9 cellular contexts compared by ENCODE assay signal in genomic region chr13:53782400-53783030, GRCh38.
DNase-seq lines count a peak whose midpoint lies in the region; ATAC-seq, FAIRE-seq and TF ChIP-seq lines count a peak whose summit lies in the region.
"Had no signal": no experiment of that assay in that cellular context is flagged by ENCODE, and none has a peak within 500 bp of the region (broad histone marks: within the 10 kb centered on the region; RNA-seq: fewer than 3 reads in every experiment).

No MANE protein-coding gene starts in this region.

- no peak overlapping the region for H3K4me3 ChIP-seq in AG04449 (ENCODE audit: low read depth, low read length)
- H3K4me3 ChIP-seq in gastroesophageal sphincter: peak overlapping the region; percentile 26 to 33
- no peak overlapping the region for H3K4me3 ChIP-seq in trophoblast cell (ENCODE audit: low read depth, low read length)

- no peak overlapping the region for H2AFZ ChIP-seq in trophoblast cell (ENCODE audit: insufficient read depth, low read length, poor library complexity)

- CTCF ChIA-PET in AG04449 (lab: Yijun Ruan, JAX): interaction anchor here (0.8 to 1.5 kb wide), 4 partner anchors 10 to 29 kb away, joined by 3 to 5 read pairs (median 4); no protein-coding TSS in a partner anchor

- TF ChIP-seq POLR2A in GM12892 (IDR thresholded peaks at IDR 0.05; ENCODE audit: low read depth, low read length): no peak
- TF ChIP-seq POLR2A in gastroesophageal sphincter (IDR thresholded peaks at IDR 0.05): no peak

- no peak overlapping the region for H3K9ac ChIP-seq in trophoblast cell (ENCODE audit: low read length)

- ATAC-seq in HG02973 (IDR thresholded peaks at IDR 0.05; ENCODE audit: unreplicated experiment) (peak; percentile 57), gastroesophageal sphincter (peak; percentile 46)

- H3K36me3 ChIP-seq in gastroesophageal sphincter (no peaks in the 10 kb centered on the region), trophoblast cell (ENCODE audit: control insufficient read depth in 1 of 2, insufficient read depth in 2 of 2, low read length in 2 of 2) (no peaks in the 10 kb centered on the region)
- H3K36me3 ChIP-seq: neutrophil had no signal

- H3K27ac ChIP-seq in gastroesophageal sphincter (no peak overlapping the region), trophoblast cell (ENCODE audit: low read depth, low read length) (no peak overlapping the region)
- H3K27ac ChIP-seq: neutrophil had no signal

- H4K12ac ChIP-seq in trophoblast cell (ENCODE audit: low read depth, low read length): no peak overlapping the region

- no peak for TF ChIP-seq EP300 in gastroesophageal sphincter (IDR thresholded peaks at IDR 0.05)

- POLR2A ChIA-PET in AG04449 (lab: Yijun Ruan, JAX): no interaction called here

- peaks cover 9% of the 10 kb centered on the region for H3K27me3 ChIP-seq in gastroesophageal sphincter
- H3K27me3 ChIP-seq in trophoblast cell (ENCODE audit: insufficient read depth, low read length): no peaks in the 10 kb centered on the region
- H3K27me3 ChIP-seq: neutrophil had no signal

- no peak overlapping the region for H3K14ac ChIP-seq in trophoblast cell (ENCODE audit: low read length)

- 1% methylated on average over 10 of the region's 10 CpGs for WGBS in gastroesophageal sphincter (ENCODE audit: low coverage in 1 of 2), 2 donors
- WGBS in trophoblast cell (ENCODE audit: extremely low coverage, insufficient coverage, insufficient read length): no CpG with 5 or more reads among the region's 10 CpGs

- no peak overlapping the region for H2AK5ac ChIP-seq in trophoblast cell (ENCODE audit: low read length)

- FAIRE-seq in GM12892 (lab: Jason Lieb, UNC): peak; percentile 57

- no peak overlapping the region for H3K4me2 ChIP-seq in trophoblast cell (ENCODE audit: low read length)

- no peak overlapping the region for H3K18ac ChIP-seq in trophoblast cell (ENCODE audit: low read length)

- no peak overlapping the region for H4K91ac ChIP-seq in trophoblast cell (ENCODE audit: low read depth, low read length)

- H2BK120ac ChIP-seq in trophoblast cell (ENCODE audit: insufficient read depth, low read length, poor library complexity): no peak overlapping the region

- no peak overlapping the region for H2BK12ac ChIP-seq in trophoblast cell (ENCODE audit: low read length)

- DNase-seq in AG04449 (ENCODE audit: low read depth, low spot score) (no peak), GM12892 (ENCODE audit: insufficient read length) (no peak), NCI-H2029 (lab: John Stamatoyannopoulos, UW) (peak; percentile 29), UCSD-AML1 (lab: John Stamatoyannopoulos, UW; ENCODE audit: unreplicated experiment) (peak; percentile 4), trophoblast cell (peak; percentile 2 to 79)
- DNase-seq in stimulated activated CD4-positive, alpha-beta T cell treated with anti-CD3 and anti-CD28 coated beads, Interleukin-4, amount 100 ng/mL, for 4 hours: no peak

- no peak overlapping the region for H3K23ac ChIP-seq in trophoblast cell (ENCODE audit: low read length)

- H2BK5ac ChIP-seq in trophoblast cell (ENCODE audit: low read depth, low read length, poor library complexity): no peak overlapping the region

- H3K79me2 ChIP-seq in trophoblast cell (ENCODE audit: control insufficient read depth, insufficient read depth, low read length, poor library complexity): no peaks in the 10 kb centered on the region

- H3K4ac ChIP-seq in trophoblast cell (ENCODE audit: low read depth, low read length): no peak overlapping the region

- H3K9me3 ChIP-seq in gastroesophageal sphincter (no peaks in the 10 kb centered on the region), trophoblast cell (ENCODE audit: insufficient read depth, low read depth, low read length) (no peaks in the 10 kb centered on the region)
- H3K9me3 ChIP-seq: neutrophil had no signal

- peak; percentile 40 for TF ChIP-seq CTCF in AG04449 (IDR thresholded peaks at IDR 0.05; ENCODE audit: insufficient read depth, low read length, missing control alignments)
- TF ChIP-seq CTCF in gastroesophageal sphincter (IDR thresholded peaks at IDR 0.05): peak; percentile 49 to 77 (median 58)

- no peak overlapping the region for H4K8ac ChIP-seq in trophoblast cell (ENCODE audit: low read depth, low read length)

- H3K79me1 ChIP-seq in trophoblast cell (ENCODE audit: low read length): no peaks in the 10 kb centered on the region

- H3K4me1 ChIP-seq in gastroesophageal sphincter (peaks cover 0 to 4% (median 0%) of the 10 kb centered on the region in 3 donors), trophoblast cell (ENCODE audit: control insufficient read depth in 1 of 2, insufficient read depth in 2 of 2, low read length in 2 of 2) (no peaks in the 10 kb centered on the region)

Comparison
In these comparisons a context has a peak if more than half of its experiments do, and no peak if none do; other contexts are left out.
1. DNase-seq: peak in NCI-H2029 (single experiment), UCSD-AML1 (single experiment) and trophoblast cell (2 of 2); none in AG04449 (single experiment), GM12892 (single experiment) and stimulated activated CD4-positive, alpha-beta T cell treated with anti-CD3 and anti-CD28 coated beads, Interleukin-4, amount 100 ng/mL, for 4 hours (0 of 2).
2. H3K4me3 ChIP-seq: peak in gastroesophageal sphincter (2 of 2); none in AG04449 (single experiment) and trophoblast cell (single experiment).